15 cellular contexts compared by ENCODE assay signal in the genomic region with DNA sequence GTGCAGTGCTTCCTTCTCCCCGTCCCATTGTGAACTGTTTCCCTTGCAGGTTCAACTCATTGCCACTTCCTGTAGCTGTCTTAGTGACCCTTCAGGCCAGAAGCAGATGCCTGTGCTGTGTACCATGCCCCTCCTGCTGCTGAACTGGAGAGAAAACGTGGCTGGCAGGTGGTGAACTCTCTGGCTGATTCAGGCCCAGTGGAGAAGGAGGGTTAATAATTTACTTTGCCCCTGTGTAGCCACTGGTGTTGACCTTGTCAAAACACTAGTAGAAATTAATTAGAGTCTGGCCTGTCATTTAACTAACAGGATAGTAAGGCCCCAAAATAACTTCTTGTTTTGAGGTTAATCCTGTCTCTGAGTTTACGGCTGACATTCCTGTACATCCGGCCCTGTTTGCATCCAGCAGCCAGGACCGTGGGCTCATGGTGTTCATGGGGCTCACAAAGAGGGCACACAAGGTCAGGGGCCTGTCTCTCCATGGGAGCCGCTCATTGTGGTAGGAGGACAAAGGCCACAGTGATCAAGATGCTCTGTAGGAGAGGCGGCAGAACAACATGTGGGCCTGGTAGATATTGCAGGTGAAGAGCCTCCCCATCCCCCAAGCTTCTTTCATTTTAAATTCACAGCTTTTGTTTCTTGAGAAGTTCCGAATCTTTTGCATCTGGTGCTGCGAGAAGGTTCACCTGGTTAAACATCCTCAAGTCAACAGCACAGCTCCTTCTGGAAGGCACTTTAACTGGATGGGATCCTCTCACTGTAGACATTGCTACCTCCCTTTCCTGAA.
DNase-seq lines count a peak whose midpoint lies in the region; ATAC-seq, FAIRE-seq and TF ChIP-seq lines count a peak whose summit lies in the region.
"Had no signal": no experiment of that assay in that cellular context is flagged by ENCODE, and none has a peak within 500 bp of the region (broad histone marks: within the 10 kb centered on the region; RNA-seq: fewer than 3 reads in every experiment).

No MANE protein-coding gene starts in this region.

- no peaks in the 10 kb centered on the region for H3K79me2 ChIP-seq in endothelial cell of umbilical vein (ENCODE audit: control insufficient read depth, insufficient read depth, low read length)

- POLR2A ChIA-PET in endothelial cell of umbilical vein (lab: Charles Lee): no interaction called here

- no peak for TF ChIP-seq CTCF in endothelial cell of umbilical vein (IDR thresholded peaks at IDR 0.05; ENCODE audit: extremely low read depth in 1 of 2, insufficient read depth in 1 of 2, low read depth in 1 of 2, low read length in 2 of 2)
- TF ChIP-seq CTCF in pancreas (IDR thresholded peaks at IDR 0.05): no peak

- CTCF ChIA-PET in endothelial cell of umbilical vein (lab: Charles Lee): interaction anchor here (0.9 to 1.9 kb wide), 2 partner anchors 19 to 50 kb away, joined by 3 to 9 read pairs; no protein-coding TSS in a partner anchor

- dilution Hi-C loops in endothelial cell of umbilical vein (cut with MboI; ENCODE audit: extremely low pct_ligation_motif_present, low sequenced_read_pairs): no loop called here

- no peaks in the 10 kb centered on the region for H3K27me3 ChIP-seq in endothelial cell of umbilical vein (ENCODE audit: control insufficient read depth in 2 of 2, insufficient read depth in 2 of 2, low read length in 2 of 2)
- H3K27me3 ChIP-seq in pancreas: no peaks in the 10 kb centered on the region
- H3K27me3 ChIP-seq: heart right ventricle, neutrophil had no signal

- no peak overlapping the region for H3K4me2 ChIP-seq in endothelial cell of umbilical vein (ENCODE audit: insufficient read depth, low read length)

- H3K4me3 ChIP-seq in endothelial cell of umbilical vein (replicated peaks in 1 of 3; ENCODE audit: insufficient read depth in 1 of 3, low read depth in 1 of 3, low read length in 3 of 3): no peak overlapping the region
- H3K4me3 ChIP-seq in pancreas: no peak overlapping the region
- H3K4me3 ChIP-seq: heart right ventricle had no signal

- intact Hi-C loops in endothelial cell of umbilical vein (cut with micrococcal nuclease): loop anchor here (5.0 kb wide), 1 partner anchor 49 kb away; no protein-coding TSS in a partner anchor
- intact Hi-C loops in pancreas (cut with DNase I): no loop called here

- 16 to 21% methylated on average over 9 of the region's 9 CpGs for WGBS in pancreas, 2 donors

- H3K9me1 ChIP-seq in endothelial cell of umbilical vein (replicated peaks; ENCODE audit: control insufficient read depth, extremely low read depth, insufficient read depth, low read length): no peaks in the 10 kb centered on the region

- peaks cover 21% of the 10 kb centered on the region for H3K4me1 ChIP-seq in endothelial cell of umbilical vein (ENCODE audit: control insufficient read depth, extremely low read depth, insufficient read depth, low read length)
- peaks cover 43 to 62% (median 54%) of the 10 kb centered on the region in 3 donors for H3K4me1 ChIP-seq in pancreas

- no peak for DNase-seq in endothelial cell of umbilical vein (ENCODE audit: low read depth, low spot score)
- peak; percentile 59 to 87 (median 76) for DNase-seq in pancreas
- no peak for DNase-seq in ureter (ENCODE audit: low spot score)
- no peak for DNase-seq in mesenteric fat pad (ENCODE audit: low spot score)
- no peak for DNase-seq in NCI-H2227 (lab: John Stamatoyannopoulos, UW; ENCODE audit: unreplicated experiment)
- DNase-seq: activated CD4-positive, alpha-beta T cell treated with anti-CD3 and anti-CD28 coated beads for 48 hours; activated naive CD4-positive, alpha-beta T cell treated with anti-CD3 and anti-CD28 coated beads, Interleukin-2, amount 50 U/mL, for 16 hours; heart right ventricle; KBM-7; SHP77 treated with DMSO at 0.1 percent for 48 hours; stimulated activated CD4-positive, alpha-beta T cell treated with anti-CD3 and anti-CD28 coated beads, Interleukin-2, amount 100 ng/mL, for 48 hours had no signal

- H2AFZ ChIP-seq in endothelial cell of umbilical vein (ENCODE audit: low read depth, low read length): peak overlapping the region; percentile 27

- H3K9me3 ChIP-seq in endothelial cell of umbilical vein (replicated peaks; ENCODE audit: control insufficient read depth, insufficient read depth, low read length): no peaks in the 10 kb centered on the region
- H3K9me3 ChIP-seq in pancreas: no peaks in the 10 kb centered on the region
- H3K9me3 ChIP-seq: heart right ventricle, neutrophil had no signal

- TF ChIP-seq POLR2A in GM18526 (IDR thresholded peaks at IDR 0.05; ENCODE audit: extremely low read depth, insufficient read length) (peak; percentile 21), endothelial cell of umbilical vein (IDR thresholded peaks at IDR 0.05; ENCODE audit: low read depth, low read length) (no peak)

- BruUV-seq in endothelial cell of umbilical vein (replicated peaks; lab: Mats Ljungman, UMichigan): no TSS peak

- FAIRE-seq in endothelial cell of umbilical vein (lab: Jason Lieb, UNC) (no peak), pancreas (lab: Jason Lieb, UNC) (no peak)

- no peak overlapping the region for H3K9ac ChIP-seq in endothelial cell of umbilical vein (replicated peaks; ENCODE audit: extremely low read depth, insufficient read depth, low read length)

- H4K20me1 ChIP-seq in endothelial cell of umbilical vein (replicated peaks; ENCODE audit: control insufficient read depth, extremely low read depth, insufficient read depth, low read length): no peaks in the 10 kb centered on the region

- H3K36me3 ChIP-seq in endothelial cell of umbilical vein (ENCODE audit: control insufficient read depth in 2 of 2, extremely low read depth in 1 of 2, insufficient read depth in 2 of 2, low read length in 2 of 2) (peaks cover 0 to 3% of the 10 kb centered on the region in 2 experiments), pancreas (no peaks in the 10 kb centered on the region)
- H3K36me3 ChIP-seq: neutrophil had no signal

- peak; percentile 45 for ATAC-seq in HG02938 (IDR thresholded peaks at IDR 0.05; ENCODE audit: unreplicated experiment)
- peak; percentile 88 to 95 (median 92) for ATAC-seq in pancreas
- no peak for ATAC-seq in GM19035 (IDR thresholded peaks at IDR 0.05; ENCODE audit: unreplicated experiment)

- H3K27ac ChIP-seq in endothelial cell of umbilical vein (ENCODE audit: insufficient read depth, low read depth, low read length) (no peak overlapping the region), pancreas (peak overlapping the region; percentile 62 to 89 (median 72))
- H3K27ac ChIP-seq: neutrophil had no signal

TF ChIP-seq in endothelial cell of umbilical vein, 7 proteins besides CTCF, POLR2A, EP300 and RAD21:
- TF ChIP-seq POLR2AphosphoS5 (IDR thresholded peaks at IDR 0.05; ENCODE audit: insufficient read depth, low read depth, low read length) (no peak), FOS (IDR thresholded peaks at IDR 0.05; ENCODE audit: borderline replicate concordance, insufficient read depth, low read length) (no peak), MYC (IDR thresholded peaks at IDR 0.05; ENCODE audit: low read depth, low read length) (no peak), GATA2 (IDR thresholded peaks at IDR 0.05; ENCODE audit: insufficient read depth, insufficient read length, low read depth, low read length) (no peak), EZH2 (IDR thresholded peaks at IDR 0.05; ENCODE audit: borderline replicate concordance, low read depth, low read length, severe bottlenecking) (no peak), MAX (IDR thresholded peaks at IDR 0.05; ENCODE audit: insufficient read depth, insufficient read length) (no peak), JUN (IDR thresholded peaks at IDR 0.05; ENCODE audit: borderline replicate concordance, insufficient read depth, insufficient read length, low read depth) (no peak)

Comparison
In these comparisons a context has a peak if more than half of its experiments do, and no peak if none do; other contexts are left out.
1. DNase-seq: peak in pancreas (6 of 6); none in endothelial cell of umbilical vein (single experiment), ureter (single experiment), mesenteric fat pad (single experiment) and NCI-H2227 (single experiment).